9 cellular contexts compared by ENCODE assay signal in genomic region chr2:72770879-72771461, GRCh38. TPM values are rescaled to one million over a fixed set of nuclear protein-coding genes. Genes with fewer than 3 reads are reported as not detected.
DNase-seq lines count a peak whose midpoint lies in the region; ATAC-seq and TF ChIP-seq lines count a peak whose summit lies in the region.
"Had no signal": no experiment of that assay in that cellular context is flagged by ENCODE, and none has a peak within 500 bp of the region (broad histone marks: within the 10 kb centered on the region; RNA-seq: fewer than 3 reads in every experiment).

No MANE protein-coding gene starts in this region.

- no peaks in the 10 kb centered on the region for H3K9me3 Mint-ChIP-seq in activated B cell treated with CpG ODN at 0.5 μM for 24 hours
- H3K9me3 Mint-ChIP-seq in stimulated activated naive B cell treated with anti-CD40 and anti-IgM and Interleukin-4, amounts not matched to agents 10 μg/mL and 1 μg/mL and 100 μg/mL, for 72 hours = no peaks in the 10 kb centered on the region

- H3K18ac ChIP-seq in mesendoderm (ENCODE audit: low read length) = no peak overlapping the region

- intact Hi-C loops in activated B cell treated with CpG ODN at 0.5 μM for 24 hours (cut with micrococcal nuclease) = loop anchor here (1.0 to 5.0 kb wide), 5 partner anchors 88 to 442 kb away; partner anchors contain the start of gene SPR

- H3K79me1 ChIP-seq in mesendoderm (ENCODE audit: low read length) = peaks cover 3% of the 10 kb centered on the region

- no CpG with 5 or more reads among the region's 2 CpGs for WGBS in mesendoderm (ENCODE audit: extremely low coverage, insufficient coverage, low lambda C conversion rate)

- H3K4me3 Mint-ChIP-seq in activated B cell treated with CpG ODN at 0.5 μM for 24 hours = no peak overlapping the region
- H3K4me3 Mint-ChIP-seq in stimulated activated naive B cell treated with anti-CD40 and anti-IgM and Interleukin-4, amounts not matched to agents 10 μg/mL and 1 μg/mL and 100 μg/mL, for 72 hours = no peak overlapping the region

- POLR2A ChIA-PET in activated B cell treated with CpG ODN at 0.5 μM for 24 hours (lab: Charles Lee) = no interaction called here

- no peak overlapping the region for H3K56ac ChIP-seq in mesendoderm (ENCODE audit: low read length)

- no peak overlapping the region for H3K9ac ChIP-seq in mesendoderm (ENCODE audit: low read length)

- H2BK120ac ChIP-seq in mesendoderm (ENCODE audit: low read depth, low read length) = no peak overlapping the region

- peak; percentile 98 for TF ChIP-seq CTCF in activated B cell treated with CpG ODN at 0.5 μM for 24 hours (IDR thresholded peaks at IDR 0.05)

- peak; percentile 31 for DNase-seq in GM04503 (ENCODE audit: low read depth)
- DNase-seq in NCI-H345 treated with DMSO at 0.1 percent for 48 hours (lab: John Stamatoyannopoulos, UW; ENCODE audit: unreplicated experiment) = peak; percentile 55
- no peak for DNase-seq in activated B cell treated with CpG ODN at 0.5 μM for 24 hours
- peak in 2 of 3 donors; percentile 16 to 46 for DNase-seq in effector memory CD4-positive, alpha-beta T cell
- DNase-seq in mesendoderm = peak; percentile 77
- peak; percentile 34 for DNase-seq in stimulated activated naive B cell treated with anti-CD40 and anti-IgM and Interleukin-4, amounts not matched to agents 10 μg/mL and 1 μg/mL and 100 μg/mL, for 72 hours

- no peaks in the 10 kb centered on the region for H3K9me3 ChIP-seq in effector memory CD4-positive, alpha-beta T cell (ENCODE audit: control insufficient read depth, low read length)

- no peaks in the 10 kb centered on the region for H3K27me3 ChIP-seq in effector memory CD4-positive, alpha-beta T cell (replicated peaks; ENCODE audit: control insufficient read depth, insufficient read depth, low read length, poor library complexity, severe bottlenecking)
- H3K27me3 ChIP-seq in mesendoderm (ENCODE audit: insufficient read depth, low read length, poor library complexity) = no peaks in the 10 kb centered on the region

- H3K4me2 ChIP-seq in mesendoderm (ENCODE audit: low read length) = no peak overlapping the region

- no peaks in the 10 kb centered on the region for H3K4me1 ChIP-seq in effector memory CD4-positive, alpha-beta T cell (ENCODE audit: control insufficient read depth, insufficient read depth, low read length, poor library complexity, severe bottlenecking)
- peaks cover 3% of the 10 kb centered on the region for H3K4me1 ChIP-seq in mesendoderm (ENCODE audit: control insufficient read depth, low read depth, low read length)

- no peak overlapping the region for H3K27ac ChIP-seq in effector memory CD4-positive, alpha-beta T cell (ENCODE audit: insufficient read depth, low read length, poor library complexity, severe bottlenecking)
- H3K27ac ChIP-seq in mesendoderm (ENCODE audit: low read depth, low read length) = no peak overlapping the region
- H3K27ac ChIP-seq: epithelial cell of prostate had no signal

- no peak overlapping the region for H3K4ac ChIP-seq in mesendoderm (ENCODE audit: low read depth, low read length)

- no peaks in the 10 kb centered on the region for H3K4me1 Mint-ChIP-seq in activated B cell treated with CpG ODN at 0.5 μM for 24 hours
- H3K4me1 Mint-ChIP-seq in stimulated activated naive B cell treated with anti-CD40 and anti-IgM and Interleukin-4, amounts not matched to agents 10 μg/mL and 1 μg/mL and 100 μg/mL, for 72 hours = no peaks in the 10 kb centered on the region

- no peak overlapping the region for H3K27ac Mint-ChIP-seq in activated B cell treated with CpG ODN at 0.5 μM for 24 hours
- H3K27ac Mint-ChIP-seq in stimulated activated naive B cell treated with anti-CD40 and anti-IgM and Interleukin-4, amounts not matched to agents 10 μg/mL and 1 μg/mL and 100 μg/mL, for 72 hours = no peak overlapping the region

- H3K23ac ChIP-seq in mesendoderm (ENCODE audit: low read length) = no peak overlapping the region

- no peak overlapping the region for H4K5ac ChIP-seq in mesendoderm (ENCODE audit: low read length)

- H2BK5ac ChIP-seq in mesendoderm (ENCODE audit: low read length) = no peak overlapping the region

- no peak overlapping the region for H2AK5ac ChIP-seq in mesendoderm (ENCODE audit: low read length)

- H4K8ac ChIP-seq in mesendoderm (ENCODE audit: low read depth, low read length) = no peak overlapping the region

- ATAC-seq in HG02884 (IDR thresholded peaks at IDR 0.05; ENCODE audit: unreplicated experiment) (peak; percentile 60), activated B cell treated with CpG ODN at 0.5 μM for 24 hours (ENCODE audit: low read depth) (peak; percentile 52), HG02571 (IDR thresholded peaks at IDR 0.05; ENCODE audit: unreplicated experiment) (no peak)
- ATAC-seq in stimulated activated naive B cell treated with anti-CD40 and anti-IgM and Interleukin-4, amounts not matched to agents 10 μg/mL and 1 μg/mL and 100 μg/mL, for 72 hours (replicated peaks) = peak; percentile 45 to 60

- H2BK15ac ChIP-seq in mesendoderm (replicated peaks; ENCODE audit: low read depth) = no peak overlapping the region

- H3K36me3 Mint-ChIP-seq in activated B cell treated with CpG ODN at 0.5 μM for 24 hours (ENCODE audit: low read depth) = no peaks in the 10 kb centered on the region
- H3K36me3 Mint-ChIP-seq in stimulated activated naive B cell treated with anti-CD40 and anti-IgM and Interleukin-4, amounts not matched to agents 10 μg/mL and 1 μg/mL and 100 μg/mL, for 72 hours = peaks cover 0 to 2% of the 10 kb centered on the region in 2 donors

- CTCF ChIA-PET in activated B cell treated with CpG ODN at 0.5 μM for 24 hours (lab: Charles Lee) = interaction anchor here (0.9 to 2.4 kb wide), 7 partner anchors 87 to 441 kb away, joined by 3 to 17 read pairs (median 7); partner anchors contain the start of gene SPR

- H3K79me2 ChIP-seq in mesendoderm (ENCODE audit: control insufficient read depth, insufficient read depth, low read length) = no peaks in the 10 kb centered on the region

- H3K27me3 Mint-ChIP-seq in activated B cell treated with CpG ODN at 0.5 μM for 24 hours = no peaks in the 10 kb centered on the region
- H3K27me3 Mint-ChIP-seq in stimulated activated naive B cell treated with anti-CD40 and anti-IgM and Interleukin-4, amounts not matched to agents 10 μg/mL and 1 μg/mL and 100 μg/mL, for 72 hours = no peaks in the 10 kb centered on the region

- H3K4me3 ChIP-seq in effector memory CD4-positive, alpha-beta T cell (ENCODE audit: insufficient read depth, low read depth, low read length, poor library complexity, severe bottlenecking) = no peak overlapping the region
- no peak overlapping the region for H3K4me3 ChIP-seq in mesendoderm (ENCODE audit: low read length)

- no peaks in the 10 kb centered on the region for H3K36me3 ChIP-seq in effector memory CD4-positive, alpha-beta T cell (ENCODE audit: control insufficient read depth, insufficient read depth, low read length)
- H3K36me3 ChIP-seq in mesendoderm (ENCODE audit: control insufficient read depth, insufficient read depth, low read length) = no peaks in the 10 kb centered on the region

RNA-seq across cellular contexts. Expression of gene EXOC6B, which starts 54.9 kb away (rescaled TPM):
- 13.0 and 13.8 TPM in 2 replicates for total RNA-seq in activated B cell treated with CpG ODN at 0.5 μM for 24 hours
- 19.2 TPM for polyA plus RNA-seq in mesendoderm (2013, experiment 1 of 2)
- 20.0 TPM for polyA plus RNA-seq in mesendoderm (2013, experiment 2 of 2)
